In the genomic region with DNA sequence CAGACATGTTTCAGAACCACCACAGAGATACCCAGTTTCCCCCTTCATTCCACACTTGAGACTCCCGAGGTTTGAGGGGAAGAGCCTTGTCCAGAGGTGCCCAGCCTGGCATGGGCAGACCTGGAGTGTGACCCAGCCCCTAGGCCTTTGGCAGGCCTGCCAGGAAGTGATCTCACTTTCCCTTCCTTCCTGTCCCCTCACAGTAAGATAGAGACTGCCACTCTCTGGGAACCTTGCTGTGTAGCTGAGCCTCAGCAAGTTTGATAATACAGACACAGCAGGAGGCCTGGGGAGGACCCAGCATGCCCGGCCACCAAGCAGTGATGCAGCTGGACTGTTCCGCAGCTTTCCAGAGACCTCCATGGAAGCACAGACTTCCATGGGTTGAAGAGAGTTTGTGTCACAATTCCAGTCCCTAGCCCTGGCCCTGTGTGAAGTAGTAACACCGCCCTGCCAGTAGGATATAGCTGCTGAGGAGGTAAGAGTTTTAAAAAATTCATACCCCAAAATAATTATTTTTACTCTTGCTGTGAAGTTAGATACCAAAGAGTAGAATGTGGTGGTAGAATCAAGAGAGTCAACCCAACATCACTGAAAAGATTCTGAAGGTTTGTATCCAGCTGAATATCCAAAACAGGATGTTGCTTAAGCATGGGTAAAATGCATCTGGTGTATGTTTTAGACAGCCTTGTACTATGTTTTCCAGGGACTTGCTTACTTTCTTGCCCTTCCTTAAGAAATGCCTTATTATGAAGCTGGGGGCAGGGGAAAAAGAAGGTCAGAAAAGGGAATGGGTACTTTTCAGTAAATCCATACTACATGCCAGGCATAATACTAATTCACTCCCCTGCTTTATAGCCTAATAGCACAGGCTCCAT, we compare ENCODE assay signal across 8 cellular contexts. TPM values are rescaled to one million over a fixed set of nuclear protein-coding genes. Genes with fewer than 3 reads are reported as not detected.
DNase-seq lines count a peak whose midpoint lies in the region; ATAC-seq, FAIRE-seq and TF ChIP-seq lines count a peak whose summit lies in the region.

No MANE protein-coding gene starts in this region.

- H3K36me3 ChIP-seq in IMR-90 (ENCODE audit: control insufficient read depth, insufficient read depth, low read length) (no peaks in the 10 kb centered on the region), GM12878 (ENCODE audit: control insufficient read depth in 2 of 2, insufficient read depth in 2 of 2, low read length in 1 of 2) (no peaks in the 10 kb centered on the region; a peak in 1 of 4 replicates)

- no peak overlapping the region for H3K4me3 Mint-ChIP-seq in mesothelial cell of epicardium

- peak overlapping the region; percentile 65 for H3K18ac ChIP-seq in IMR-90 (ENCODE audit: low read depth, low read length)

- H2AK9ac ChIP-seq in IMR-90 (replicated peaks; ENCODE audit: low read depth, low read length, poor library complexity), result peak overlapping the region; percentile 33

- intact Hi-C loops in IMR-90 (cut with micrococcal nuclease), result no loop called here
- intact Hi-C loops in GM12878 (cut with micrococcal nuclease; ENCODE audit: unreplicated experiment), result no loop called here

- ATAC-seq in IMR-90 (ENCODE audit: low read depth), result no peak; the same call in 1 of the 2 replicates
- ATAC-seq in GM12878, result peak; percentile 75
- no peak for ATAC-seq in HG03460 (IDR thresholded peaks at IDR 0.05; ENCODE audit: unreplicated experiment)

- H4K5ac ChIP-seq in IMR-90 (ENCODE audit: low read depth, low read length), result peak overlapping the region; percentile 84

- peak overlapping the region; percentile 77 for H3K14ac ChIP-seq in IMR-90 (replicated peaks; ENCODE audit: low read depth, low read length)

- H3K36me3 Mint-ChIP-seq in mesothelial cell of epicardium, result peaks cover 7% of the 10 kb centered on the region

- in situ Hi-C loops in IMR-90 (cut with MboI; ENCODE audit: low sequenced_read_pairs) (no loop called here), GM12878 (cut with MboI) (no loop called here)

- no peak for TF ChIP-seq POLR2A in IMR-90 (IDR thresholded peaks at IDR 0.05; ENCODE audit: low read depth, low read length)
- TF ChIP-seq POLR2A in GM12878 (IDR thresholded peaks at IDR 0.05; ENCODE audit: low read depth, low read length), result peak; percentile 58
- no peak; the same call in 1 of the 2 replicates for TF ChIP-seq POLR2A in H54 (IDR thresholded peaks at IDR 0.05; ENCODE audit: low read depth, low read length)

- H3K23ac ChIP-seq in IMR-90 (ENCODE audit: low read depth, low read length), result 0 out of 2 replicates have a peak overlapping the region, but pooled peaks have one; percentile 48

- TF ChIP-seq CTCF in GM12875 (IDR thresholded peaks at IDR 0.05; ENCODE audit: borderline replicate concordance, insufficient read depth, low read depth, low read length) (0 out of 2 replicates have a peak, but pooled peaks have one; percentile 26), IMR-90 (conservative IDR thresholded peaks at IDR 0.05; ENCODE audit: low read depth, low read length) (no peak), GM12878 (IDR thresholded peaks at IDR 0.05 in 2 of 3, conservative IDR thresholded peaks at IDR 0.05 in 1 of 3; ENCODE audit: control insufficient read depth in 2 of 3, extremely low read depth in 1 of 3, insufficient read depth in 1 of 3, low read depth in 3 of 3, low read length in 3 of 3) (peak; percentile 12 to 25 (median 17); a peak in 3 of 6 replicates), mesothelial cell of epicardium (IDR thresholded peaks at IDR 0.05; ENCODE audit: unreplicated experiment) (no peak)

- POLR2A ChIA-PET in IMR-90 (lab: Charles Lee; ENCODE audit: unreplicated experiment), result no interaction called here
- POLR2A ChIA-PET in GM12878 (lab: Charles Lee), result interaction anchor here (1.0 to 4.4 kb wide), 7 partner anchors 12 to 52 kb away, joined by 3 to 46 read pairs (median 9); partner anchors contain the start of gene PKIG

- H3K4me2 ChIP-seq in IMR-90 (ENCODE audit: low read depth, low read length) (no peak overlapping the region; the same call in 1 of the 2 replicates), GM12878 (ENCODE audit: control insufficient read depth, insufficient read depth) (peak overlapping the region; percentile 36; the same call in 1 of the 2 replicates)

- no peaks in the 10 kb centered on the region for H3K79me2 ChIP-seq in GM12878 (ENCODE audit: control insufficient read depth, insufficient read depth, low read length)

- H3K27me3 ChIP-seq in IMR-90 (ENCODE audit: control insufficient read depth, insufficient read depth, low read length) (no peaks in the 10 kb centered on the region), GM12878 (replicated peaks in 1 of 2; ENCODE audit: control insufficient read depth in 2 of 2, insufficient read depth in 2 of 2, low read length in 1 of 2) (no peaks in the 10 kb centered on the region)

- H3K56ac ChIP-seq in IMR-90 (ENCODE audit: extremely low read depth, insufficient read depth, low read length), result no peak overlapping the region

- H3K9ac ChIP-seq in IMR-90 (ENCODE audit: low read depth, low read length) (no peak overlapping the region; the same call in 1 of the 2 replicates), GM12878 (ENCODE audit: control insufficient read depth, insufficient read depth, low read length) (peak overlapping the region; percentile 12; the same call in 1 of the 2 replicates)

- H2AFZ ChIP-seq in IMR-90 (replicated peaks; ENCODE audit: low read length, poor library complexity), result peak overlapping the region; percentile 18
- H2AFZ ChIP-seq in GM12878 (ENCODE audit: control insufficient read depth, low read depth, low read length), result peak overlapping the region; percentile 2

- peak overlapping the region; percentile 80 for H3K27ac Mint-ChIP-seq in mesothelial cell of epicardium

- CTCF ChIA-PET in IMR-90 (lab: Yijun Ruan, JAX), result interaction anchor here (0.7 to 1.0 kb wide), 3 partner anchors 12 to 23 kb away, joined by 3 to 5 read pairs (median 3); no protein-coding TSS in a partner anchor
- CTCF ChIA-PET in GM12878 (lab: Yijun Ruan, JAX), result interaction anchor here (0.7 to 10.5 kb wide), 14 partner anchors 8 to 381 kb away, joined by 3 to 141 read pairs (median 4); partner anchors contain the start of genes PKIG and SERINC3

- H2BK120ac ChIP-seq in IMR-90 (ENCODE audit: low read depth, low read length), result peak overlapping the region; percentile 70; the same call in 1 of the 2 replicates

- BruUV-seq in IMR-90 (replicated peaks; lab: Mats Ljungman, UMichigan) (no TSS peak), GM12878 (replicated peaks; lab: Mats Ljungman, UMichigan) (no TSS peak)

- no peaks in the 10 kb centered on the region for H3K27me3 Mint-ChIP-seq in mesothelial cell of epicardium (ENCODE audit: low read depth)

- peaks cover 44% of the 10 kb centered on the region for H3K4me1 Mint-ChIP-seq in mesothelial cell of epicardium

- H2BK20ac ChIP-seq in IMR-90 (ENCODE audit: low read depth, low read length), result peak overlapping the region; percentile 57; the same call in 1 of the 2 replicates

- no peaks in the 10 kb centered on the region for H3K9me3 Mint-ChIP-seq in mesothelial cell of epicardium

- peak overlapping the region; percentile 10 for H3K4me3 ChIP-seq in GM12875 (ENCODE audit: low read depth, low read length)
- H3K4me3 ChIP-seq in IMR-90 (ENCODE audit: insufficient read depth, low read depth, low read length), result no peak overlapping the region
- H3K4me3 ChIP-seq in GM12878, result peak overlapping the region; percentile 28; the same call in 1 of the 2 replicates

- peaks cover 27% of the 10 kb centered on the region for H3K9me1 ChIP-seq in IMR-90 (ENCODE audit: insufficient read depth, low read length)

- H2BK5ac ChIP-seq in IMR-90 (ENCODE audit: low read depth, low read length, poor library complexity, severe bottlenecking), result no peak overlapping the region

- peak overlapping the region; percentile 74; the same call in 2 of the 3 replicates for H2BK15ac ChIP-seq in IMR-90 (ENCODE audit: low read depth, low read length)

- peaks cover 18 to 66% of the 10 kb centered on the region in 2 experiments; a peak in 3 of 4 replicates for H3K79me1 ChIP-seq in IMR-90 (ENCODE audit: low read depth in 1 of 2, low read length in 2 of 2)

- FAIRE-seq in GM12878 (lab: Jason Lieb, UNC) (peak; percentile 59), H54 (lab: Jason Lieb, UNC) (no peak)

- peaks cover 3% of the 10 kb centered on the region; the same call in 1 of the 2 replicates for H4K20me1 ChIP-seq in IMR-90 (ENCODE audit: insufficient read depth, low read length)
- H4K20me1 ChIP-seq in GM12878 (ENCODE audit: control insufficient read depth, insufficient read depth), result no peaks in the 10 kb centered on the region

- H3K27ac ChIP-seq in IMR-90 (ENCODE audit: insufficient read depth, low read length), result peak overlapping the region; percentile 82; the same call in 1 of the 2 replicates
- H3K27ac ChIP-seq in GM12878 (ENCODE audit: control insufficient read depth, insufficient read depth), result peak overlapping the region; percentile 0

- H3K4me1 ChIP-seq in IMR-90 (ENCODE audit: control insufficient read depth, insufficient read depth, low read length) (peaks cover 46% of the 10 kb centered on the region), GM12878 (ENCODE audit: control insufficient read depth, insufficient read depth, low read length) (peaks cover 25% of the 10 kb centered on the region)

- 92% methylated on average over 2 of the region's 4 CpGs; no CpG with 5 or more reads in 1 of the 2 experiments for WGBS in IMR-90 (ENCODE audit: extremely low coverage in 2 of 2, insufficient read length in 1 of 2), 2 experiments
- WGBS in GM12878 (ENCODE audit: insufficient coverage, insufficient replicate concordance, low lambda C conversion rate, missing lambda C conversion rate), result 2% methylated on average over 4 of the region's 4 CpGs

- H2AK5ac ChIP-seq in IMR-90 (ENCODE audit: low read depth, low read length), result peak overlapping the region; percentile 63; the same call in 1 of the 2 replicates

- TF ChIP-seq RAD21 in IMR-90 (IDR thresholded peaks at IDR 0.05; ENCODE audit: low read length) (no peak), GM12878 (IDR thresholded peaks at IDR 0.05; ENCODE audit: insufficient read depth, low read depth, low read length) (peak; percentile 46; the same call in 1 of the 2 replicates)

- SMC1A ChIA-PET in GM12878 (lab: Charles Lee; ENCODE audit: uncharacterized antibody, unreplicated experiment), result interaction anchor here (0.7 to 9.7 kb wide), 13 partner anchors 10 to 123 kb away, joined by 3 to 144 read pairs (median 13); partner anchors contain the start of genes PKIG, SERINC3 and TTPAL

- no peak for TF ChIP-seq EP300 in GM12878 (IDR thresholded peaks at IDR 0.05; ENCODE audit: borderline replicate concordance in 1 of 2, control insufficient read depth in 1 of 2, low read depth in 2 of 2, low read length in 2 of 2)

- H3K4ac ChIP-seq in IMR-90 (ENCODE audit: low read depth, low read length), result peak overlapping the region; percentile 46

- peak overlapping the region; percentile 55 for H4K91ac ChIP-seq in IMR-90 (ENCODE audit: insufficient read depth, low read depth, low read length)

- no peak for DNase-seq in IMR-90
- DNase-seq in GM12878 (ENCODE audit: low read depth, low spot score), result no peak
- DNase-seq in mesothelial cell of epicardium (ENCODE audit: low spot score in 2 of 2, unreplicated experiment in 2 of 2), result no peak
- DNase-seq in NCI-H446 (lab: John Stamatoyannopoulos, UW), result no peak
- DNase-seq in NCI-H1694 treated with DMSO at 0.1 percent for 48 hours (lab: John Stamatoyannopoulos, UW), result no peak
- DNase-seq in H54 (ENCODE audit: insufficient read length, low spot score), result no peak

- peak overlapping the region; percentile 39 to 44; a peak in 2 of 4 replicates for H4K8ac ChIP-seq in IMR-90 (ENCODE audit: low read depth in 2 of 2, low read length in 2 of 2)

- RAD21 ChIA-PET in GM12878 (lab: Charles Lee; ENCODE audit: unreplicated experiment), result interaction anchor here (0.8 to 3.4 kb wide), 13 partner anchors 12 to 92 kb away, joined by 3 to 61 read pairs (median 5); partner anchors contain the start of genes PKIG and SERINC3

- dilution Hi-C loops in IMR-90 (cut with HindIII; ENCODE audit: low sequenced_read_pairs, unreplicated experiment), result no loop called here

- H3K9me3 ChIP-seq in IMR-90 (ENCODE audit: control insufficient read depth, insufficient read depth, low read length) (no peaks in the 10 kb centered on the region), GM12878 (replicated peaks; ENCODE audit: control insufficient read depth, insufficient read depth, low read length) (no peaks in the 10 kb centered on the region)

RNA-seq across cellular contexts. Expression of gene PKIG, which starts 16.3 kb away (rescaled TPM):
- total RNA-seq in IMR-90 (2012; rRNA removed) (69.4 and 78.3 TPM in 2 replicates), GM12878 (2014; rRNA removed) (77.0 and 78.5 TPM in 2 replicates), GM12878 (2014; rRNA removed; fragmentation: Illumina TruSeq; extraction: Trizol) (47.9 and 51.4 TPM in 2 replicates), GM12878 (2021) (56.2 and 58.4 TPM in 2 replicates), mesothelial cell of epicardium (50.4 to 59.1 TPM (median 51.6 TPM) in 3 replicates)
- polyA plus RNA-seq in IMR-90 (2012; rRNA removed) (89.6 and 91.2 TPM in 2 replicates), GM12878 (2011; rRNA removed) (16.4 and 17.8 TPM in 2 replicates), GM12878 (2014; fragmentation: Illumina TruSeq; extraction: Trizol) (33.8 and 69.3 TPM in 2 replicates), GM12878 (2014; fragmentation: Nextera tagmentation; extraction: Ambion mirVana) (10 to 100 TPM in 1 of 2 experiments, 1 to 10 TPM in 1; 5.7 to 17.5 TPM), GM12878 (2014; rRNA removed) (74.2 and 82.3 TPM in 2 replicates), GM12878 (2016; fragmentation: Nextera tagmentation; extraction: Ambion mirVana) (10 to 100 TPM; 26.3 to 28.0 TPM)
- 107 and 152 TPM in 2 replicates for polyA plus RNA-seq in IMR-90 (2012; cell fraction: cytosol; rRNA removed)
- polyA plus RNA-seq in IMR-90 (2012; cell fraction: nucleus; rRNA removed; ENCODE audit: low replicate concordance), result 30.7 and 43.9 TPM in 2 replicates
- 7.9 and 8.9 TPM in 2 replicates for total RNA-seq in GM12878 (2013; cell fraction: nucleolus; rRNA removed)
- polyA plus RNA-seq in GM12878 (2011; ENCODE audit: low read depth), result 7.8 TPM
- polyA plus RNA-seq in GM12878 (2011; cell fraction: cytosol; rRNA removed), result 27.8 and 30.7 TPM in 2 replicates
- polyA plus RNA-seq in GM12878 (2011; cell fraction: nucleus; rRNA removed), result 10.9 TPM in 2 replicates
- 17.2 and 19.4 TPM in 2 replicates for polyA plus RNA-seq in GM12878 (2012)
- 5.6 and 9.3 TPM in 2 replicates for polyA minus RNA-seq in GM12878 (2011; rRNA and poly(A)+ RNA removed)
- 4.2 and 5.1 TPM in 2 replicates for polyA minus RNA-seq in GM12878 (2011; cell fraction: cytosol; rRNA and poly(A)+ RNA removed)
- polyA minus RNA-seq in GM12878 (2011; cell fraction: nucleus; rRNA and poly(A)+ RNA removed), result 1.5 and 3.6 TPM in 2 replicates

RNA-seq across cellular contexts. Expression of gene ADA, which starts 52.8 kb away (rescaled TPM):
- total RNA-seq in IMR-90 (2012; rRNA removed) (6.9 and 8.1 TPM in 2 replicates), GM12878 (2014; rRNA removed) (74.6 and 78.6 TPM in 2 replicates), GM12878 (2014; rRNA removed; fragmentation: Illumina TruSeq; extraction: Trizol) (69.1 and 69.5 TPM in 2 replicates), GM12878 (2021) (99.0 and 105 TPM in 2 replicates), mesothelial cell of epicardium (21.7 to 23.1 TPM (median 22.5 TPM) in 3 replicates)
- polyA plus RNA-seq in IMR-90 (2012; rRNA removed) (11.0 and 11.6 TPM in 2 replicates), GM12878 (2011; rRNA removed) (88.9 and 129 TPM in 2 replicates), GM12878 (2014; fragmentation: Illumina TruSeq; extraction: Trizol) (71.6 and 82.7 TPM in 2 replicates), GM12878 (2014; fragmentation: Nextera tagmentation; extraction: Ambion mirVana) (10 to 100 TPM; 40.9 to 70.6 TPM), GM12878 (2014; rRNA removed) (122 and 125 TPM in 2 replicates), GM12878 (2016; fragmentation: Nextera tagmentation; extraction: Ambion mirVana) (100 to 1,000 TPM; 189 to 217 TPM)
- 9.8 and 15.3 TPM in 2 replicates for polyA plus RNA-seq in IMR-90 (2012; cell fraction: cytosol; rRNA removed)
- 31.5 and 33.0 TPM in 2 replicates for polyA plus RNA-seq in IMR-90 (2012; cell fraction: nucleus; rRNA removed; ENCODE audit: low replicate concordance)
- total RNA-seq in GM12878 (2013; cell fraction: nucleolus; rRNA removed), result 51.8 and 52.9 TPM in 2 replicates
- polyA plus RNA-seq in GM12878 (2011; ENCODE audit: low read depth), result 54.0 TPM
- polyA plus RNA-seq in GM12878 (2011; cell fraction: cytosol; rRNA removed), result 142 and 175 TPM in 2 replicates
- polyA plus RNA-seq in GM12878 (2011; cell fraction: nucleus; rRNA removed), result 152 and 179 TPM in 2 replicates
- polyA plus RNA-seq in GM12878 (2012), result 58.7 and 86.7 TPM in 2 replicates
- polyA minus RNA-seq in GM12878 (2011; rRNA and poly(A)+ RNA removed), result 75.2 and 93.0 TPM in 2 replicates
- 21.2 and 28.5 TPM in 2 replicates for polyA minus RNA-seq in GM12878 (2011; cell fraction: cytosol; rRNA and poly(A)+ RNA removed)
- 21.6 and 28.6 TPM in 2 replicates for polyA minus RNA-seq in GM12878 (2011; cell fraction: nucleus; rRNA and poly(A)+ RNA removed)

Comparison
In these comparisons a context has a peak if more than half of its experiments do, and no peak if none do; other contexts are left out.
1. CTCF ChIP-seq: peak in GM12875 (single experiment) and GM12878 (3 of 3); none in IMR-90 (single experiment) and mesothelial cell of epicardium (single experiment).